ENCODE assay signal across 8 cellular contexts in the genomic region with DNA sequence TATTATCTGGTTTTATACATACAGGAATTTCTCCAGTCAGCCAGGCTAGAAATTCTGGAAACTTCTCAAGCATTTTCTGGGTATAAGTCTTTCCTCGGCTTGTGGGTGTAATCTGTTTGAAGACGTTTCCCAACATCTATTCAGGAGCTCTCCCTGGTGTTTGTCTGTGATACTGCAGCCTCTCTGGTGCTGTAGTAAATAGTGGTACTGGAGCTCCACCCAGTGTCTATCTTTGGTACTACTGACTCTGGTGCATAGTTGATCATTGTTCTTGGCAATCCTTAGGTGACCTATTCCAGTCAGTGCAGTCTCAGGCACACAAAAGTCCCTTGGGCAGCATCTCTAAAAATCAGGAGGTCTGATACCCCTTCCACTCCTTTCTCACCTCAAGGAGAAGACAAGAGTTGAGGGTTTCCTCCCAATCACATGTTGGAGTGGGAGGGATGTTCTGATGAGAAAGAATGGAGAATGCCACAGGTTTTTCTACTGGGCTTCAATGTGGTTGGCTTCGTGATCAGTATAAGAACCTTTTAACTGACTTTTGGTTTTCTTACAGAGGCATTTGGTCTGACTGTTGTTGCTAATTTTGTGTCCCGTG.
DNase-seq lines count a peak whose midpoint lies in the region; ATAC-seq and TF ChIP-seq lines count a peak whose summit lies in the region.

No MANE protein-coding gene starts in this region.

- CTCF ChIA-PET in RWPE1 (lab: Yijun Ruan, JAX) = interaction anchor here (0.6 to 1.4 kb wide), 21 partner anchors 13 to 1482 kb away, joined by 3 to 42 read pairs (median 4); no protein-coding TSS in a partner anchor

- TF ChIP-seq POLR2A in ovary (IDR thresholded peaks at IDR 0.05) = peak; percentile 44
- peak in 1 of 4 donors; percentile 27 for TF ChIP-seq POLR2A in upper lobe of left lung (IDR thresholded peaks at IDR 0.05)

- H3K27me3 ChIP-seq in GM23248 (replicated peaks; ENCODE audit: insufficient read depth) = peaks cover 15% of the 10 kb centered on the region
- no peaks in the 10 kb centered on the region for H3K27me3 ChIP-seq in ovary
- no peaks in the 10 kb centered on the region for H3K27me3 ChIP-seq in upper lobe of left lung

- intact Hi-C loops in ovary (cut with DNase I) = loop anchor here in 3 of 4 donors (10.0 kb wide), 1 partner anchor 174 kb away; no protein-coding TSS in a partner anchor

- WGBS in GM23248 (ENCODE audit: low coverage in 1 of 2, low lambda C conversion rate in 2 of 2, missing lambda C conversion rate in 2 of 2), 2 experiments = 29 to 36% methylated on average over 4 of the region's 4 CpGs
- 29 to 39% (median 39%) methylated on average over 4 of the region's 4 CpGs for WGBS in ovary, 3 donors
- 40 to 43% methylated on average over 4 of the region's 4 CpGs for WGBS in upper lobe of left lung, 2 donors

- peak; percentile 99 for ATAC-seq in upper lobe of left lung (ENCODE audit: low FRiP score in 2 of 2)

- H3F3A ChIP-seq in GM23248 (ENCODE audit: insufficient read depth) = peaks cover 10% of the 10 kb centered on the region

- no peak for TF ChIP-seq EP300 in ovary (IDR thresholded peaks at IDR 0.05)
- TF ChIP-seq EP300 in upper lobe of left lung (IDR thresholded peaks at IDR 0.05) = no peak

- no peaks in the 10 kb centered on the region for H3K79me2 ChIP-seq in GM23248 (ENCODE audit: insufficient read depth)

- peaks cover 8% of the 10 kb centered on the region; the same call in 1 of the 2 replicates for H3K4me1 ChIP-seq in GM23248 (ENCODE audit: insufficient read depth)
- H3K4me1 ChIP-seq in ovary (ENCODE audit: insufficient read depth) = no peaks in the 10 kb centered on the region
- H3K4me1 ChIP-seq in upper lobe of left lung = peaks cover 0 to 6% (median 0%) of the 10 kb centered on the region in 4 donors

- DNase-seq in G401 (ENCODE audit: low spot score) = peak; percentile 65
- DNase-seq in GM23248 = peak; percentile 92
- DNase-seq in LNCaP clone FGC (ENCODE audit: low read depth) = peak; percentile 69
- peak; percentile 73 for DNase-seq in RWPE1 (ENCODE audit: low spot score)
- peak; percentile 44 to 63 for DNase-seq in activated T-helper 1 cell treated with anti-CD3 and anti-CD28 coated beads, Interleukin-2, amount 50 U/mL, for 16 hours (ENCODE audit: low read depth in 1 of 2, low spot score in 1 of 2)
- peak; percentile 77 to 92 for DNase-seq in foreskin fibroblast
- DNase-seq in ovary = peak; percentile 48 to 91 (median 66)
- peak in 1 of 2 donors; percentile 85 for DNase-seq in upper lobe of left lung

- no peaks in the 10 kb centered on the region for H3K9me2 ChIP-seq in GM23248 (ENCODE audit: insufficient read depth)

- H3K27ac ChIP-seq in GM23248 (no peak overlapping the region), RWPE1 (no peak overlapping the region), ovary (no peak overlapping the region), upper lobe of left lung (no peak overlapping the region)

- TF ChIP-seq CTCF in LNCaP clone FGC (IDR thresholded peaks at IDR 0.05; ENCODE audit: control insufficient read depth, extremely low read depth, insufficient read depth) (peak; percentile 97), RWPE1 (conservative IDR thresholded peaks at IDR 0.05; ENCODE audit: low read depth) (peak; percentile 96), foreskin fibroblast (IDR thresholded peaks at IDR 0.05; ENCODE audit: low read depth, low read length) (peak; percentile 100), ovary (IDR thresholded peaks at IDR 0.05) (peak; percentile 84 to 99 (median 93)), upper lobe of left lung (IDR thresholded peaks at IDR 0.05) (peak; percentile 93 to 100 (median 99))

- H3K4me3 ChIP-seq in GM23248 (no peak overlapping the region), LNCaP clone FGC (ENCODE audit: low read depth, low read length) (no peak overlapping the region), foreskin fibroblast (ENCODE audit: low read depth in 1 of 2, low read length in 2 of 2) (no peak overlapping the region), ovary (no peak overlapping the region), upper lobe of left lung (no peak overlapping the region)

- H3K9ac ChIP-seq in GM23248 = no peak overlapping the region

- POLR2A ChIA-PET in RWPE1 (lab: Yijun Ruan, JAX; ENCODE audit: low non-redundant PET) = no interaction called here

- no peak overlapping the region for H3K4me2 ChIP-seq in GM23248 (ENCODE audit: unreplicated experiment)

- H4K20me1 ChIP-seq in GM23248 (ENCODE audit: insufficient read depth) = no peaks in the 10 kb centered on the region

- in situ Hi-C loops in G401 (cut with HindIII; ENCODE audit: low sequenced_read_pairs) (no loop called here), GM23248 (cut with MboI) (no loop called here)

- 0 out of 2 replicates have a peak overlapping the region, but pooled peaks have one; percentile 0 for H2AFZ ChIP-seq in GM23248

- H3K36me3 ChIP-seq in GM23248 (ENCODE audit: low read depth) = no peaks in the 10 kb centered on the region
- H3K36me3 ChIP-seq in ovary = no peaks in the 10 kb centered on the region
- H3K36me3 ChIP-seq in upper lobe of left lung = no peaks in the 10 kb centered on the region

- H3K9me3 ChIP-seq in GM23248 (ENCODE audit: low read depth) (peaks cover 5% of the 10 kb centered on the region), ovary (no peaks in the 10 kb centered on the region), upper lobe of left lung (peaks cover 7 to 14% (median 9%) of the 10 kb centered on the region in 4 donors)
